ENCODE assay signal across 31 cellular contexts in the genomic region with DNA sequence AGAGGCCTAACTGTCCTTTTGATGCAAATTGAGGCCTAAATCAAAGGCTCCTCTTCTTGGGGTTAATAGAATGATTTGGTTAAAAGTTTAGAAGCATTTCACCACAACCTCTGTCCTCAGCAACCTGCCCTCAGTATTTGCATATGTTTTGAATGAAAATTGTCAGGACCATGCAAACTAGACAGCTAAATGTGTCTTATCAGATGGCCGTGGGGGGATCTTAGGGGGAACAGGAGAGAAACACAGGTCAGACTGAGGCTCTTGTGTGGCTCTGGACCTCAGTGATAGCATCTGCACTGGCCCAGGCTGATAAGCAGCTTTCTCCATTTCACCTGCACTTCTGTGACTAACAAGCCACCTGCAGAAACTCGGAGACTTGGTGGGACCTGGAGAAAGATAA. TPM values are rescaled to one million over a fixed set of nuclear protein-coding genes. Genes with fewer than 3 reads are reported as not detected.
DNase-seq lines count a peak whose midpoint lies in the region; ATAC-seq, FAIRE-seq and TF ChIP-seq lines count a peak whose summit lies in the region.
"Had no signal": no experiment of that assay in that cellular context is flagged by ENCODE, and none has a peak within 500 bp of the region (broad histone marks: within the 10 kb centered on the region; RNA-seq: fewer than 3 reads in every experiment).

No MANE protein-coding gene starts in this region.

- TF ChIP-seq CTCF in GM12865 (IDR thresholded peaks at IDR 0.05; ENCODE audit: insufficient read depth, low read depth, low read length, missing control alignments) (no peak), K562 (IDR thresholded peaks at IDR 0.05 in 2 of 3, conservative IDR thresholded peaks at IDR 0.05 in 1 of 3; ENCODE audit: insufficient read depth in 2 of 3, low read depth in 1 of 3, low read length in 3 of 3) (no peak)

- POLR2A ChIA-PET in K562 (lab: Yijun Ruan, JAX): no interaction called here

- no peak for TF ChIP-seq EP300 in K562 (IDR thresholded peaks at IDR 0.05; ENCODE audit: low read length)

- TF ChIP-seq RAD21 in K562 (CRISPR knock-in tag; conservative IDR thresholded peaks at IDR 0.05 in 1 of 2, IDR thresholded peaks at IDR 0.05 in 1 of 2): no peak

- H3K4me2 ChIP-seq in K562 (ENCODE audit: insufficient read depth, low read length): no peak overlapping the region
- H3K4me2 ChIP-seq: A549, KMS-11 had no signal

- no peaks in the 10 kb centered on the region for H3K36me3 ChIP-seq in K562 (ENCODE audit: control insufficient read depth, insufficient read depth, low read length)
- H3K36me3 ChIP-seq: esophagus muscularis mucosa, left lung, right atrium auricular region, spleen had no signal

- peak; percentile 45 for ATAC-seq in GM21367 (IDR thresholded peaks at IDR 0.05; ENCODE audit: unreplicated experiment)
- ATAC-seq in HG03354 (IDR thresholded peaks at IDR 0.05; ENCODE audit: poor library complexity, severe bottlenecking, unreplicated experiment): peak; percentile 78
- ATAC-seq in K562: no peak
- ATAC-seq in HG03095 (IDR thresholded peaks at IDR 0.05; ENCODE audit: unreplicated experiment): no peak
- ATAC-seq: A549; effector memory CD8-positive, alpha-beta T cell; left lung had no signal

- in situ Hi-C loops in K562 (cut with MboI): no loop called here

- no peaks in the 10 kb centered on the region for H3K9me1 ChIP-seq in K562 (ENCODE audit: control insufficient read depth, insufficient read depth, low read length)

- H3K27me3 ChIP-seq in K562 (ENCODE audit: control insufficient read depth in 2 of 2, insufficient read depth in 2 of 2, low read length in 2 of 2): peaks cover 0 to 12% of the 10 kb centered on the region in 2 experiments; a peak in 3 of 5 replicates
- H3K27me3 ChIP-seq: esophagus muscularis mucosa, left lung, right atrium auricular region, spleen had no signal

- H3K4me3 ChIP-seq in GM12865 (ENCODE audit: low read depth, low read length): no peak overlapping the region
- no peak overlapping the region for H3K4me3 ChIP-seq in K562
- H3K4me3 ChIP-seq: A549, esophagus muscularis mucosa, left lung, right atrium auricular region, spleen had no signal

- no peak overlapping the region for H3K27ac ChIP-seq in K562 (ENCODE audit: extremely low read depth, low read depth, low read length)
- H3K27ac ChIP-seq: esophagus muscularis mucosa, KMS-11, left lung, right atrium auricular region, spleen had no signal

- peaks cover 12 to 17% of the 10 kb centered on the region in 2 experiments for H3K4me1 ChIP-seq in K562 (replicated peaks in 1 of 2; ENCODE audit: control insufficient read depth in 2 of 2, insufficient read depth in 2 of 2, low read length in 2 of 2)
- H3K4me1 ChIP-seq: left lung had no signal

- FAIRE-seq in K562 (lab: Jason Lieb, UNC): peak; percentile 44
- FAIRE-seq: A549, bronchial epithelial cell, colon, GM12891, urothelium cell line had no signal

- no peaks in the 10 kb centered on the region for H3K79me2 ChIP-seq in K562 (ENCODE audit: control insufficient read depth, insufficient read depth, low read length)

- TF ChIP-seq POLR2A in K562 (conservative IDR thresholded peaks at IDR 0.05): no peak

- no peak overlapping the region for H3K9ac ChIP-seq in K562 (ENCODE audit: insufficient read depth in 1 of 2, low read depth in 2 of 2, low read length in 2 of 2)
- H3K9ac ChIP-seq: KMS-11 had no signal

- H4K20me1 ChIP-seq in K562 (replicated peaks; ENCODE audit: control insufficient read depth, insufficient read depth, low read length): peaks cover 21% of the 10 kb centered on the region

- intact Hi-C loops in K562 (cut with micrococcal nuclease): loop anchor here (5.0 kb wide), 1 partner anchor 47 kb away; the partner anchor contains the start of gene FOXI1

- no peak overlapping the region for H2AFZ ChIP-seq in K562 (ENCODE audit: low read depth, low read length)

- CTCF ChIA-PET in K562 (lab: Yijun Ruan, JAX; ENCODE audit: low intra/inter-chr PET ratio): no interaction called here

- peak; percentile 30 for DNase-seq in GM12865 (ENCODE audit: low read depth)
- DNase-seq in K562 (ENCODE audit: extremely low read depth in 1 of 4, low spot score in 3 of 4): peak in 3 of 4 experiments; percentile 9 to 23 (median 16)
- no peak for DNase-seq in DMS53 treated with DMSO at 0.1 percent for 48 hours (lab: John Stamatoyannopoulos, UW; ENCODE audit: unreplicated experiment)
- no peak for DNase-seq in NCI-H2171 (lab: John Stamatoyannopoulos, UW)
- DNase-seq in UCSD-AML1 (lab: John Stamatoyannopoulos, UW; ENCODE audit: unreplicated experiment): no peak
- DNase-seq: activated CD4-positive, alpha-beta T cell treated with anti-CD3 and anti-CD28 coated beads, Interleukin-2, amount 50 U/mL, for 1 hour; activated CD8-positive, alpha-beta memory T cell treated with anti-CD3 and anti-CD28 coated beads, Interleukin-2, amount 50 U/mL, for 4 hours; activated naive CD4-positive, alpha-beta T cell treated with anti-CD3 and anti-CD28 coated beads, Interleukin-2, amount 50 U/mL, for 16 hours; effector memory CD8-positive, alpha-beta T cell; foreskin melanocyte; H9; hippocampal formation; immature natural killer cell; left lung; naive B cell; NCI-H1694 treated with DMSO at 0.1 percent for 48 hours; NCI-H748 treated with DMSO at 0.1 percent for 48 hours; spleen; stimulated activated CD4-positive, alpha-beta T cell treated with anti-CD3 and anti-CD28 coated beads, Interleukin-2, amount 100 ng/mL, for 48 hours had no signal

- 0% methylated on average over 2 of the region's 2 CpGs for WGBS in K562 (ENCODE audit: insufficient coverage, low coverage, missing lambda C conversion rate)

- H3K9me3 ChIP-seq in K562 (replicated peaks; ENCODE audit: control insufficient read depth, insufficient read depth, low read depth, low read length): no peaks in the 10 kb centered on the region
- H3K9me3 ChIP-seq: A549, esophagus muscularis mucosa, left lung, right atrium auricular region, spleen had no signal

- BruUV-seq in K562 (replicated peaks; lab: Mats Ljungman, UMichigan): no TSS peak

TF ChIP-seq in K562, 482 proteins besides CTCF, POLR2A, EP300 and RAD21 (continues in another document):
- TF ChIP-seq MTA2 (IDR thresholded peaks at IDR 0.05; ENCODE audit: low read depth): 0 out of 2 replicates have a peak, but pooled peaks have one; percentile 25
- no peak for TF ChIP-seq POLR3A (IDR thresholded peaks at IDR 0.05; ENCODE audit: borderline replicate concordance, extremely low read depth, insufficient read depth, insufficient read length)
- TF ChIP-seq TAL1 (IDR thresholded peaks at IDR 0.05): peak; percentile 73
- TF ChIP-seq CTBP1 (IDR thresholded peaks at IDR 0.05; ENCODE audit: borderline replicate concordance): peak; percentile 36; the same call in 1 of the 2 replicates
- TF ChIP-seq IFI16 (CRISPR knock-in tag; IDR thresholded peaks at IDR 0.05): no peak
- peak; percentile 72 for TF ChIP-seq CBFA2T2 (conservative IDR thresholded peaks at IDR 0.05)
- peak; percentile 52 for TF ChIP-seq ARID1B (IDR thresholded peaks at IDR 0.05)
- TF ChIP-seq MAFK (IDR thresholded peaks at IDR 0.05; ENCODE audit: low read length): no peak
- TF ChIP-seq ZFX (CRISPR knock-in tag; IDR thresholded peaks at IDR 0.05): peak; percentile 37
- peak; percentile 69 for TF ChIP-seq CBFA2T3 (IDR thresholded peaks at IDR 0.05)
- no peak for TF ChIP-seq NCOA4 (IDR thresholded peaks at IDR 0.05; ENCODE audit: partially characterized antibody)
- TF ChIP-seq NR1H2 (CRISPR knock-in tag; IDR thresholded peaks at IDR 0.05): no peak
- TF ChIP-seq CCNT2 (IDR thresholded peaks at IDR 0.05; ENCODE audit: borderline replicate concordance, extremely low read depth, insufficient read length, low read depth, low read length): peak; percentile 15
- peak; percentile 47; the same call in 1 of the 2 replicates for TF ChIP-seq PML (IDR thresholded peaks at IDR 0.05; ENCODE audit: low read length)
- peak; percentile 16; the same call in 1 of the 2 replicates for TF ChIP-seq FOXM1 (IDR thresholded peaks at IDR 0.05; ENCODE audit: low read depth)
- TF ChIP-seq FOXM1 (CRISPR knock-in tag; IDR thresholded peaks at IDR 0.05; ENCODE audit: low read depth): no peak
- TF ChIP-seq TEAD4 (IDR thresholded peaks at IDR 0.05; ENCODE audit: low read length): peak; percentile 83
- no peak for TF ChIP-seq TEAD4 (CRISPR knock-in tag; IDR thresholded peaks at IDR 0.05; ENCODE audit: borderline replicate concordance)
- no peak; the same call in 1 of the 2 replicates for TF ChIP-seq TCF3 (CRISPR knock-in tag; IDR thresholded peaks at IDR 0.05)

RNA-seq across cellular contexts. Expression of gene FOXI1, which starts 49.0 kb away (rescaled TPM):
- total RNA-seq in K562 (2011; cell fraction: chromatin; rRNA removed; ENCODE audit: low replicate concordance): not detected in 2 replicates
- total RNA-seq in K562 (2011; cell fraction: nucleolus; rRNA removed): not detected in 2 replicates
- total RNA-seq in K562 (2011; cell fraction: nucleoplasm; rRNA removed): not detected in 2 replicates
- total RNA-seq in K562 (2014; rRNA removed) (not detected in 2 replicates), K562 (2014; rRNA removed; fragmentation: Illumina TruSeq; extraction: Trizol) (not detected in 2 replicates), K562 (2015; rRNA removed; fragmentation: Illumina TruSeq; extraction: Trizol) (not detected in 2 replicates), K562 (2021) (not detected in 2 replicates)
- polyA plus RNA-seq in K562 (2011; rRNA removed) (not detected in 2 replicates), K562 (2014; fragmentation: Illumina TruSeq; extraction: Trizol) (not detected in 2 replicates), K562 (2014; fragmentation: Nextera tagmentation; extraction: Ambion mirVana) (not detected), K562 (2014; rRNA removed) (not detected in 2 replicates)
- polyA plus RNA-seq in K562 (2011; cell fraction: cytosol; rRNA removed): 0.06 TPM in 1 of 2 replicates, not detected in the other
- not detected in 2 replicates for polyA plus RNA-seq in K562 (2011; cell fraction: nucleus; rRNA removed)
- polyA plus RNA-seq in K562 (2012): not detected in 2 replicates
- not detected in 2 replicates for polyA minus RNA-seq in K562 (2011; rRNA and poly(A)+ RNA removed)
- not detected in 2 replicates for polyA minus RNA-seq in K562 (2011; cell fraction: cytosol; rRNA and poly(A)+ RNA removed)
- polyA minus RNA-seq in K562 (2011; cell fraction: nucleus; rRNA and poly(A)+ RNA removed): not detected in 2 replicates
- total RNA-seq: bronchial epithelial cell, esophagus muscularis mucosa, H9, left lung, omental fat pad, right atrium auricular region, spleen had no signal
- polyA plus RNA-seq: A549, immature natural killer cell, spleen had no signal

Comparison
In these comparisons a context has a peak if more than half of its experiments do, and no peak if none do; other contexts are left out.
1. DNase-seq: peak in GM12865 (single experiment) and K562 (3 of 4); none in DMS53 treated with DMSO at 0.1 percent for 48 hours (single experiment), NCI-H2171 (single experiment) and UCSD-AML1 (single experiment).
2. ATAC-seq: peak in GM21367 (single experiment) and HG03354 (single experiment); none in K562 (single experiment) and HG03095 (single experiment).